ENCODE assay signal across 17 cellular contexts in the genomic region with DNA sequence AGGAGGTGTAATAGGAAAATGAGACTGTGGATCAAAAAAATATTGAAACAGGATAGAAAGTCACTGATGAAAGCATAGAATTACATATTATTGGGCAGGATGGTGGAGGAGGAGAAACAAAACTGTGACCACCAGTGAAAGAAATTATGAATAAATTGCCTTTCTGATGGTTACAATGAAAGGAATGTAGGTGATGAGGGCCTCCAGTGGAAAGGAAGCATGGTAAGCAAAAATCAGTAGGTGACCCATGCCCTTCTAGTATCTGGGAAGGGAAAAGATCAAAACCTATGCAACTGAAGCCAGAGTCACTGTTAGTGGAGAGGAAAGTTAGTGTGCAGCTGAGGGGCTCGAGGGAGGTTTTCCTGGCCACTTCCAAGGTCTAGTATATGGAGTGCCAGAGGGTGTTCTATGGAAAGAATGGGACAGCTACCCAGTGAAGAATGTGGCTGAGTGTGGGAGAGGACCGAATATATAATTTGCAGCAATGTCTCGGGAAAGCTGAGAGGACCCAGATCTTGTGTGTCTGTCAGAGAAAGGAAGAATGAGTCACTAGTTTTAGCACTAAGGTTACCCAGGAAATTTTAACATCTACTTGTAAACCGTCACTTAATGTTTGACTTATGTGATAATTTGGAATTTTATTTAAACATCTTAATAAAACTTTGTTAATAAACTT.
DNase-seq lines count a peak whose midpoint lies in the region; ATAC-seq and TF ChIP-seq lines count a peak whose summit lies in the region.
"Had no signal": no experiment of that assay in that cellular context is flagged by ENCODE, and none has a peak within 500 bp of the region (broad histone marks: within the 10 kb centered on the region; RNA-seq: fewer than 3 reads in every experiment).

No MANE protein-coding gene starts in this region.

- H3K27ac ChIP-seq in upper lobe of left lung, result no peak overlapping the region
- H3K27ac ChIP-seq: parathyroid adenoma had no signal

- intact Hi-C loops in cardiac septum (cut with DNase I), result no loop called here

- in situ Hi-C loops in astrocyte of the spinal cord (cut with HindIII; ENCODE audit: low sequenced_read_pairs), result no loop called here
- in situ Hi-C loops in GM13976 (cut with MboI; ENCODE audit: low sequenced_read_pairs, unreplicated experiment), result no loop called here

- H3K4me1 ChIP-seq in upper lobe of left lung, result no peaks in the 10 kb centered on the region
- H3K4me1 ChIP-seq: HAP-1, parathyroid adenoma had no signal

- no peaks in the 10 kb centered on the region for H3K9me3 ChIP-seq in upper lobe of left lung
- H3K9me3 ChIP-seq: HAP-1 had no signal

- no peaks in the 10 kb centered on the region for H3K36me3 ChIP-seq in upper lobe of left lung
- H3K36me3 ChIP-seq: HAP-1 had no signal

- TF ChIP-seq CTCF in astrocyte of the spinal cord (IDR thresholded peaks at IDR 0.05; ENCODE audit: low read depth, low read length), result no peak
- TF ChIP-seq CTCF in upper lobe of left lung (IDR thresholded peaks at IDR 0.05), result no peak
- no peak for TF ChIP-seq CTCF in GM13976 (IDR thresholded peaks at IDR 0.05; ENCODE audit: borderline replicate concordance, control extremely low read depth, extremely low read depth, insufficient read depth, missing control alignments)

- WGBS in upper lobe of left lung, 2 donors, result 77% methylated on average over 4 of the region's 4 CpGs

- TF ChIP-seq EP300 in upper lobe of left lung (IDR thresholded peaks at IDR 0.05), result no peak

- no peak for TF ChIP-seq POLR2A in upper lobe of left lung (IDR thresholded peaks at IDR 0.05)

- H3K27me3 ChIP-seq in upper lobe of left lung, result no peaks in the 10 kb centered on the region

- H3K4me3 ChIP-seq in astrocyte of the spinal cord (ENCODE audit: low read depth, low read length), result no peak overlapping the region
- no peak overlapping the region for H3K4me3 ChIP-seq in upper lobe of left lung
- H3K4me3 ChIP-seq: HAP-1 had no signal

- ATAC-seq in upper lobe of left lung (ENCODE audit: low FRiP score in 2 of 2), result no peak
- no peak for ATAC-seq in HG03432 (IDR thresholded peaks at IDR 0.05; ENCODE audit: unreplicated experiment)
- ATAC-seq: CD8-positive, alpha-beta T cell; effector memory CD8-positive, alpha-beta T cell; T-cell had no signal

- peak; percentile 68 for DNase-seq in EL
- DNase-seq in LHCN-M2 (ENCODE audit: low read depth), result peak; percentile 48
- DNase-seq in astrocyte of the spinal cord (ENCODE audit: low read depth, low spot score), result peak; percentile 39
- peak; percentile 23 for DNase-seq in non-pigmented ciliary epithelial cell (ENCODE audit: low read depth)
- DNase-seq in upper lobe of left lung, result no peak
- DNase-seq in cardiac septum (ENCODE audit: low spot score), result no peak
- DNase-seq in GM13976 (ENCODE audit: low spot score), result no peak
- DNase-seq: activated CD4-positive, alpha-beta T cell treated with anti-CD3 and anti-CD28 coated beads for 4 hours; CD8-positive, alpha-beta T cell; effector memory CD8-positive, alpha-beta T cell; hypothalamus; mammary epithelial cell; NCI-H187 treated with DMSO at 0.1 percent for 48 hours; T-cell had no signal

Comparison
In these comparisons a context has a peak if more than half of its experiments do, and no peak if none do; other contexts are left out.
1. DNase-seq: peak in EL (single experiment), LHCN-M2 (single experiment), astrocyte of the spinal cord (single experiment) and non-pigmented ciliary epithelial cell (single experiment); none in upper lobe of left lung (0 of 2), cardiac septum (single experiment) and GM13976 (single experiment).